Comparison of ENCODE assay signal across 16 cellular contexts in the genomic region with DNA sequence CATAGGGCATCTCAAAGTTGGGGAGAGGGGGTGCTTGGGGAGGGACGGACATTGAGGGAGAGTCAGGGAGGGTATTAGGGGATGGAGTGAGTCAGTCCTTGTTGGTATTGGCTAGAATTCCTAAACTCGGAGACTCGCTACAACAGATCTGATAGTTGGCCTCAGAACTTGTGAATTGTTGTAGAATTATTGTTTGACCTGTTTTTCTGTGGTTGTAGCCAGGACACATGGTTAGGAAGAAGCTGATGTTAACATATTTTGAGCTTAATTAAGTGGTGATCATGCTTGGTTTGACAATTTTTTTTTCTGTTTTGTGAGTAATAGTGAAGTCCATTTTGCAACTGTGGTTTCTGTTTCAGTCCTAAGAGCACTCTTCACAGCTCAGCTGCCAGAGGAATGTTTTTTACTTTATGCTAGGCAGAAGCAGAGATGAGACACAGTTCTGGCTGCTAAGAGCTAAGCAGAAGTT.
DNase-seq lines count a peak whose midpoint lies in the region; ATAC-seq and TF ChIP-seq lines count a peak whose summit lies in the region.
"Had no signal": no experiment of that assay in that cellular context is flagged by ENCODE, and none has a peak within 500 bp of the region (broad histone marks: within the 10 kb centered on the region; RNA-seq: fewer than 3 reads in every experiment).

No MANE protein-coding gene starts in this region.

- peaks cover 7% of the 10 kb centered on the region for H3K9me3 Mint-ChIP-seq in activated CD4-positive, alpha-beta T cell treated with anti-CD3 and anti-CD28 coated beads, Interleukin-2, amount 10 ng/mL, durations not matched to agents 24 days and 14 days

- H3K27ac ChIP-seq in KMS-11: peak overlapping the region; percentile 55
- no peak overlapping the region for H3K27ac ChIP-seq in lung (ENCODE audit: low read depth in 1 of 2, low read length in 1 of 2)
- H3K27ac ChIP-seq: PC-9, testis had no signal

- TF ChIP-seq CTCF in KMS-11 (conservative IDR thresholded peaks at IDR 0.05; ENCODE audit: low read depth, low read length) (no peak), lung (IDR thresholded peaks at IDR 0.05; ENCODE audit: control extremely low read depth, extremely low read depth) (no peak), BE2C (IDR thresholded peaks at IDR 0.05; ENCODE audit: low read depth, low read length) (no peak)

- no peaks in the 10 kb centered on the region for H3K27me3 ChIP-seq in KMS-11 (ENCODE audit: insufficient read depth, low read depth)
- no peaks in the 10 kb centered on the region for H3K27me3 ChIP-seq in lung (ENCODE audit: control insufficient read depth, insufficient read depth)
- H3K27me3 ChIP-seq in BE2C: no peaks in the 10 kb centered on the region
- H3K27me3 ChIP-seq: testis had no signal

- H2AFZ ChIP-seq in KMS-11 (ENCODE audit: low read depth): peak overlapping the region; percentile 73
- H2AFZ ChIP-seq: PC-9 had no signal

- H3K4me1 ChIP-seq in KMS-11 (ENCODE audit: low read depth, poor library complexity, severe bottlenecking): peaks cover 35% of the 10 kb centered on the region
- no peaks in the 10 kb centered on the region for H3K4me1 ChIP-seq in lung (ENCODE audit: control insufficient read depth in 2 of 2, insufficient read depth in 2 of 2, low read length in 2 of 2)
- no peaks in the 10 kb centered on the region for H3K4me1 ChIP-seq in BE2C
- H3K4me1 ChIP-seq: testis had no signal

- H3K79me2 ChIP-seq in KMS-11 (ENCODE audit: insufficient read depth, low read depth): no peaks in the 10 kb centered on the region

- H3K27ac Mint-ChIP-seq in activated CD4-positive, alpha-beta T cell treated with anti-CD3 and anti-CD28 coated beads, Interleukin-2, amount 10 ng/mL, durations not matched to agents 24 days and 14 days: no peak overlapping the region
- H3K27ac Mint-ChIP-seq: brain had no signal

- no peaks in the 10 kb centered on the region for H3K36me3 Mint-ChIP-seq in activated CD4-positive, alpha-beta T cell treated with anti-CD3 and anti-CD28 coated beads, Interleukin-2, amount 10 ng/mL, durations not matched to agents 24 days and 14 days (ENCODE audit: low read depth)
- H3K36me3 Mint-ChIP-seq: brain had no signal

- no peak overlapping the region for H3K4me3 Mint-ChIP-seq in activated CD4-positive, alpha-beta T cell treated with anti-CD3 and anti-CD28 coated beads, Interleukin-2, amount 10 ng/mL, durations not matched to agents 24 days and 14 days
- H3K4me3 Mint-ChIP-seq: brain had no signal

- WGBS in lung, 2 donors: 60 to 71% methylated on average over 3 of the region's 3 CpGs

- intact Hi-C loops in activated CD4-positive, alpha-beta T cell treated with anti-CD3 and anti-CD28 coated beads, Interleukin-2, amount 10 ng/mL, durations not matched to agents 24 days and 14 days (cut with micrococcal nuclease): no loop called here

- H3K4me2 ChIP-seq in KMS-11: peak overlapping the region; percentile 81
- H3K4me2 ChIP-seq: PC-9 had no signal

- no peak overlapping the region for H3K4me3 ChIP-seq in KMS-11 (IDR thresholded peaks at IDR 0.05; ENCODE audit: insufficient read depth, low read depth, low read length)
- no peak overlapping the region for H3K4me3 ChIP-seq in lung
- no peak overlapping the region for H3K4me3 ChIP-seq in BE2C (ENCODE audit: low read depth, low read length)
- H3K4me3 ChIP-seq: PC-9, testis had no signal

- no peaks in the 10 kb centered on the region for H3K4me1 Mint-ChIP-seq in activated CD4-positive, alpha-beta T cell treated with anti-CD3 and anti-CD28 coated beads, Interleukin-2, amount 10 ng/mL, durations not matched to agents 24 days and 14 days

- no peaks in the 10 kb centered on the region for H3K27me3 Mint-ChIP-seq in activated CD4-positive, alpha-beta T cell treated with anti-CD3 and anti-CD28 coated beads, Interleukin-2, amount 10 ng/mL, durations not matched to agents 24 days and 14 days
- H3K27me3 Mint-ChIP-seq: brain had no signal

- in situ Hi-C loops in ACHN (cut with HindIII; ENCODE audit: low pct_ligation_motif_present, low pct_unique_long_range_greater_than_20kb, low sequenced_read_pairs): no loop called here

- peak overlapping the region; percentile 24; the same call in 1 of the 2 replicates for H3K9ac ChIP-seq in KMS-11

- peak; percentile 80 for DNase-seq in ACHN
- DNase-seq in dedifferentiated amniotic fluid mesenchymal stem cell (ENCODE audit: extremely low spot score): peak; percentile 53
- DNase-seq in lung (ENCODE audit: low spot score): no peak
- DNase-seq in BE2C: no peak
- no peak for DNase-seq in COLO829 (ENCODE audit: low spot score)
- DNase-seq in activated CD4-positive, alpha-beta T cell treated with anti-CD3 and anti-CD28 coated beads, Interleukin-2, amount 10 ng/mL, durations not matched to agents 24 days and 14 days: no peak
- DNase-seq: activated CD4-positive, CD25-positive, alpha-beta regulatory T cell treated with anti-CD3 and anti-CD28 coated beads, Interleukin-2, amount 50 U/mL, for 72 hours; activated T-cell treated with anti-CD3 and anti-CD28 coated beads, Interleukin-2, amount 50 U/mL, for 1 hour; hypothalamus; NCI-H1105; NCI-H510A; PC-9; testis had no signal

- ATAC-seq in lung (ENCODE audit: insufficient read depth, low FRiP score) (peak; percentile 58), HG03457 (IDR thresholded peaks at IDR 0.05; ENCODE audit: unreplicated experiment) (no peak)

- H3K36me3 ChIP-seq in KMS-11 (ENCODE audit: insufficient read depth) (no peaks in the 10 kb centered on the region), lung (ENCODE audit: control insufficient read depth in 2 of 2, insufficient read depth in 2 of 2, low read length in 2 of 2) (no peaks in the 10 kb centered on the region), BE2C (no peaks in the 10 kb centered on the region)

- H3K9me3 ChIP-seq in lung (ENCODE audit: control insufficient read depth in 2 of 2, insufficient read depth in 1 of 2, low read length in 1 of 2): no peaks in the 10 kb centered on the region
- no peaks in the 10 kb centered on the region for H3K9me3 ChIP-seq in BE2C
- H3K9me3 ChIP-seq: testis had no signal

- no peaks in the 10 kb centered on the region for H4K20me1 ChIP-seq in KMS-11 (ENCODE audit: insufficient read depth)

Comparison
In these comparisons a context has a peak if more than half of its experiments do, and no peak if none do; other contexts are left out.
1. DNase-seq: peak in ACHN (single experiment) and dedifferentiated amniotic fluid mesenchymal stem cell (single experiment); none in lung (single experiment), BE2C (single experiment), COLO829 (single experiment) and activated CD4-positive, alpha-beta T cell treated with anti-CD3 and anti-CD28 coated beads, Interleukin-2, amount 10 ng/mL, durations not matched to agents 24 days and 14 days (single experiment).